Comparison of ENCODE assay signal across 9 cellular contexts in the genomic region with DNA sequence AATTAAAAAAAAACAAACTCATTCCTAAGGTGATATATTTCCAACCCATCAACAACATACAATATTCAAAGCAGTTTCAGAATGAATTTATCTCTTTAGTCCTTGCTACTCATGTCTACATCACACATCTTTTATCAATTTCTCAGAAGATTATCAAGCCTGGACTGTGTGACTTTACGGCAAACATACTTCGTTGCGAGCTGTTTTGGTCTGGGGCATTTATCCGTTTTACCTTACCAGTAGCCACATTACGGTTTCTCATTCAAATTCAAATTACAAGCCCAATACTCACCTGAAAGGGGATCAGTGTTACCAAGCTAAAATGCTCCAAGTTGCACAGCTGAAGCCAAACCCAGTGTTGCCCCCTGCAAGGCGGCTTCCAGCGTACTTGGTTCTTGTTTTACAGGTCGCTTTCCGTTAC. TPM values are rescaled to one million over a fixed set of nuclear protein-coding genes. Genes with fewer than 3 reads are reported as not detected.
A peak's percentile ranks its signal among the peaks of the same experiment; 100 is the strongest.
DNase-seq lines count a peak whose midpoint lies in the region; ATAC-seq and TF ChIP-seq lines count a peak whose summit lies in the region.
"Had no signal": no experiment of that assay in that cellular context is flagged by ENCODE, and none has a peak within 500 bp of the region (broad histone marks: within the 10 kb centered on the region; RNA-seq: fewer than 3 reads in every experiment).

No MANE protein-coding gene starts in this region.

- DNase-seq in AG09309 (ENCODE audit: low read depth): no peak
- no peak for DNase-seq in colonic mucosa
- DNase-seq in naive thymus-derived CD4-positive, alpha-beta T cell: no peak
- DNase-seq in DMS153 (lab: John Stamatoyannopoulos, UW): no peak
- no peak for DNase-seq in NCI-H446 (lab: John Stamatoyannopoulos, UW)
- DNase-seq in NCI-H1436 treated with DMSO at 0.1 percent for 48 hours (lab: John Stamatoyannopoulos, UW): no peak
- DNase-seq in dedifferentiated amniotic fluid mesenchymal stem cell (ENCODE audit: extremely low spot score): no peak
- DNase-seq: T-helper 9 cell had no signal

- H3K27me3 ChIP-seq in KMS-11 (ENCODE audit: insufficient read depth, low read depth) (no peaks in the 10 kb centered on the region), colonic mucosa (no peaks in the 10 kb centered on the region)
- H3K27me3 ChIP-seq in naive thymus-derived CD4-positive, alpha-beta T cell (ENCODE audit: control insufficient read depth in 2 of 2, insufficient read depth in 2 of 2, low read length in 2 of 2): no peaks in the 10 kb centered on the region

- H3K27ac Mint-ChIP-seq in naive thymus-derived CD4-positive, alpha-beta T cell: peak overlapping the region; percentile 90 to 99 (median 99)

- peaks cover 0 to 8% (median 0%) of the 10 kb centered on the region in 5 donors for H3K27me3 Mint-ChIP-seq in naive thymus-derived CD4-positive, alpha-beta T cell

- H4K20me1 ChIP-seq in KMS-11 (ENCODE audit: insufficient read depth): peaks cover 49% of the 10 kb centered on the region

- POLR2A ChIA-PET in naive thymus-derived CD4-positive, alpha-beta T cell (lab: Charles Lee): interaction anchor here (0.7 to 9.5 kb wide), 12 partner anchors 8 to 975 kb away, joined by 3 to 135 read pairs (median 32); partner anchors contain the start of genes MAML1 and RUFY1

- H3K4me3 ChIP-seq in AG09309 (ENCODE audit: control insufficient read depth, low read depth, low read length) (peak overlapping the region; percentile 63), KMS-11 (IDR thresholded peaks at IDR 0.05; ENCODE audit: insufficient read depth, low read depth, low read length) (no peak overlapping the region), colonic mucosa (peak overlapping the region; percentile 98)
- peak overlapping the region; percentile 57 for H3K4me3 ChIP-seq in naive thymus-derived CD4-positive, alpha-beta T cell (ENCODE audit: low read length)

- no peak for ATAC-seq in naive thymus-derived CD4-positive, alpha-beta T cell

- H3K4me1 ChIP-seq in KMS-11 (ENCODE audit: low read depth, poor library complexity, severe bottlenecking): peaks cover 39% of the 10 kb centered on the region
- H3K4me1 ChIP-seq in colonic mucosa: peaks cover 8% of the 10 kb centered on the region
- H3K4me1 ChIP-seq in naive thymus-derived CD4-positive, alpha-beta T cell (ENCODE audit: control insufficient read depth in 2 of 2, insufficient read depth in 2 of 2, low read length in 2 of 2): peaks cover 60% of the 10 kb centered on the region in 2 donors

- peak overlapping the region; percentile 83 for H3K4me2 ChIP-seq in KMS-11

- H3K36me3 ChIP-seq in KMS-11 (ENCODE audit: insufficient read depth): peaks cover 31% of the 10 kb centered on the region; the same call in 1 of the 2 replicates
- H3K36me3 ChIP-seq in colonic mucosa: peaks cover 19% of the 10 kb centered on the region
- H3K36me3 ChIP-seq in naive thymus-derived CD4-positive, alpha-beta T cell (ENCODE audit: control insufficient read depth in 2 of 3, insufficient read depth in 3 of 3, low read length in 3 of 3): peaks cover 36 to 56% (median 55%) of the 10 kb centered on the region in 3 experiments

- H3K9me3 Mint-ChIP-seq in naive thymus-derived CD4-positive, alpha-beta T cell: peaks cover 0 to 16% (median 0%) of the 10 kb centered on the region in 11 donors

- intact Hi-C loops in colonic mucosa (cut with DNase I): no loop called here
- intact Hi-C loops in naive thymus-derived CD4-positive, alpha-beta T cell (cut with micrococcal nuclease): loop anchor here (1.0 to 5.0 kb wide), 8 partner anchors 8 to 1641 kb away; partner anchors contain the start of genes CLK4 (in 1 of the 2), CNOT6 (in 1 of the 2), TBC1D9B (in 1 of the 2) and TRIM52 (in 1 of the 2)

- peaks cover 66% of the 10 kb centered on the region for H3K79me2 ChIP-seq in KMS-11 (ENCODE audit: insufficient read depth, low read depth)

- H3K4me1 Mint-ChIP-seq in naive thymus-derived CD4-positive, alpha-beta T cell: peaks cover 48 to 72% (median 61%) of the 10 kb centered on the region in 7 donors

- no peaks in the 10 kb centered on the region for H3K9me3 ChIP-seq in colonic mucosa
- H3K9me3 ChIP-seq in naive thymus-derived CD4-positive, alpha-beta T cell (ENCODE audit: control insufficient read depth in 2 of 3, low read length in 3 of 3): no peaks in the 10 kb centered on the region

- CTCF ChIA-PET in naive thymus-derived CD4-positive, alpha-beta T cell (lab: Charles Lee): interaction anchor here (0.7 to 2.6 kb wide), 3 partner anchors 9 to 59 kb away, joined by 3 to 6 read pairs (median 4); no protein-coding TSS in a partner anchor

- peak overlapping the region; percentile 82 to 99 (median 98) for H3K4me3 Mint-ChIP-seq in naive thymus-derived CD4-positive, alpha-beta T cell

- H3K27ac ChIP-seq in KMS-11 (peak overlapping the region; percentile 3; the same call in 1 of the 2 replicates), colonic mucosa (peak overlapping the region; percentile 72)
- peak overlapping the region; percentile 98 for H3K27ac ChIP-seq in naive thymus-derived CD4-positive, alpha-beta T cell (ENCODE audit: low read depth, low read length)

- TF ChIP-seq CTCF in AG09309 (IDR thresholded peaks at IDR 0.05; ENCODE audit: control insufficient read depth, insufficient read depth, low read depth, low read length, missing control alignments) (no peak), KMS-11 (conservative IDR thresholded peaks at IDR 0.05; ENCODE audit: low read depth, low read length) (no peak), colonic mucosa (IDR thresholded peaks at IDR 0.05) (no peak)

- no peak overlapping the region for H2AFZ ChIP-seq in KMS-11 (ENCODE audit: low read depth)

- peaks cover 31 to 61% (median 50%) of the 10 kb centered on the region in 5 donors for H3K36me3 Mint-ChIP-seq in naive thymus-derived CD4-positive, alpha-beta T cell

- H3K9ac ChIP-seq in KMS-11: peak overlapping the region; percentile 63; the same call in 1 of the 2 replicates
- H3K9ac ChIP-seq in colonic mucosa (ENCODE audit: low read depth in 2 of 2, low read length in 2 of 2): peak overlapping the region in 1 of 2 donors; percentile 68

RNA-seq across cellular contexts. Expression of gene HNRNPH1, which starts 1.9 kb away (rescaled TPM):
- 100 to 1,000 TPM; 332 to 510 TPM for total RNA-seq in colonic mucosa
- total RNA-seq in naive thymus-derived CD4-positive, alpha-beta T cell: 1,000 to 10,000 TPM; 1,010 to 2,239 (median 1,692) TPM
- 100 to 1,000 TPM; 120 to 141 TPM for polyA plus RNA-seq in naive thymus-derived CD4-positive, alpha-beta T cell

RNA-seq across cellular contexts. Expression of gene CBY3, which starts 59.3 kb away (rescaled TPM):
- total RNA-seq in colonic mucosa: not detected
- total RNA-seq in naive thymus-derived CD4-positive, alpha-beta T cell: under 1 TPM in 3 of 5 experiments, not detected in 2; 0.29 to 0.84 (median 0.62) TPM
- polyA plus RNA-seq in naive thymus-derived CD4-positive, alpha-beta T cell: 1 to 10 TPM in 1 of 2 donors, not detected in 1; 1.4 TPM

Comparison
In these comparisons a context has a peak if more than half of its experiments do, and no peak if none do; other contexts are left out.
1. H3K27ac ChIP-seq: peak in every context shown above with its lines; median percentile 98 in naive thymus-derived CD4-positive, alpha-beta T cell; 72 in colonic mucosa; 3 in KMS-11.